3 cellular contexts compared by ENCODE assay signal in genomic region chr1:177181631-177182291, GRCh38.
TF ChIP-seq lines count a peak whose summit lies in the region.

No MANE protein-coding gene starts in this region.

TF ChIP-seq in IMR-90, 13 proteins besides CTCF, POLR2A, EP300 and RAD21:
- peak; percentile 48; the same call in 1 of the 2 replicates for TF ChIP-seq MAZ (IDR thresholded peaks at IDR 0.05; ENCODE audit: borderline replicate concordance, low read depth, low read length)
- peak; percentile 47 for TF ChIP-seq SMC3 (IDR thresholded peaks at IDR 0.05; ENCODE audit: low read depth, low read length)
- TF ChIP-seq BHLHE40 (IDR thresholded peaks at IDR 0.05; ENCODE audit: low read depth, low read length) = no peak
- no peak for TF ChIP-seq CEBPB (IDR thresholded peaks at IDR 0.05; ENCODE audit: low read depth, low read length)
- TF ChIP-seq ELK1 (IDR thresholded peaks at IDR 0.05; ENCODE audit: borderline replicate concordance, low read depth, low read length) = no peak
- no peak for TF ChIP-seq MXI1 (IDR thresholded peaks at IDR 0.05; ENCODE audit: borderline replicate concordance, low read depth, low read length)

TF ChIP-seq in PFSK-1, 5 proteins besides CTCF, POLR2A, EP300 and RAD21:
- peak; percentile 22; the same call in 1 of the 2 replicates for TF ChIP-seq SIN3A (IDR thresholded peaks at IDR 0.05; ENCODE audit: borderline replicate concordance, insufficient read depth, low read length)
- no peak for TF ChIP-seq FOXP2 (optimal IDR thresholded peaks at IDR 0.05; ENCODE audit: borderline replicate concordance, extremely low read depth, extremely low read length, insufficient read depth)

TF ChIP-seq in GM12878, 131 proteins besides CTCF, POLR2A, EP300 and RAD21:
- 0 out of 2 replicates have a peak, but pooled peaks have one; percentile 6 for TF ChIP-seq RUNX3 (IDR thresholded peaks at IDR 0.05; ENCODE audit: low read length)
- TF ChIP-seq USF1 (IDR thresholded peaks at IDR 0.05; ENCODE audit: borderline replicate concordance, extremely low read length, insufficient read depth, low read depth, low read length) = no peak
- no peak for TF ChIP-seq IRF5 (IDR thresholded peaks at IDR 0.05; ENCODE audit: borderline replicate concordance)
- no peak for TF ChIP-seq WRNIP1 (IDR thresholded peaks at IDR 0.05; ENCODE audit: borderline replicate concordance, low read depth, low read length)
- peak; percentile 47 for TF ChIP-seq SMC3 (IDR thresholded peaks at IDR 0.05; ENCODE audit: borderline replicate concordance, low read length)
TF ChIP-seq in GM12878: peak in this region for 2.
